In the genomic region with DNA sequence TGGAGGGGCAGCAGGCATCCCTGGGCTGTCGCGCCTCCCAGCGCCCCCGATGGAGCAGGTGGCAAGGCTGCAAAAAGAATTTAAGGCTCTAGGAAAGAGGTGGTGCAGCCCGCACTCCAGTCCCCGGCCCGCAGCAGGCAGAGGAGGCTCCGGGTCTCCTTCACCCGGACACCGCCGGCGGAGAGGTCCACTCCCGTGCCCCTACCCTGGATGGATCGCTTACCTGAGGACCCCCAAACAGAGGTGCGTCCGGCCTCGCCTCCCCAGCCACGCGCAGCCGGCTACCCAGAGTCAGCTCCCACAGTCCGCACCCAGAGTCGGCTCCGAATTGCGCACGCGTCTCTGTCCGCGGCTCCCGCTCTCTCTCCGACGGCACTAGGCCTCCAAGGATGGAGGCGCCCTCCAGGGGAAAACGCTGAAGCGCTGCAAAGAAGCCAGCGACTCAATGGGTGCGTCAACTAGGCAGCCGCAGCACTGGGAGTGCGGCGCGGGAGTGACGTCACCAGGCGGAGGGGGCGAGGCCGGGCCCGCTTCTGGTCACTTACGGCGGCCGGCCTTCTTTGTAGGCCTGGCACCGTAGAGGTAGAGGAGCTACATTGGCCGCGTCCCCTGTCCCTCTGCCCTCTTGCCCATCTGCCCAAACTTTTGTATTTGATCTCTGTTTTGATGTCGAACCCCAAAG, we compare ENCODE assay signal across 1 cellular context.
TF ChIP-seq lines count a peak whose summit lies in the region.

A gene with protein sequence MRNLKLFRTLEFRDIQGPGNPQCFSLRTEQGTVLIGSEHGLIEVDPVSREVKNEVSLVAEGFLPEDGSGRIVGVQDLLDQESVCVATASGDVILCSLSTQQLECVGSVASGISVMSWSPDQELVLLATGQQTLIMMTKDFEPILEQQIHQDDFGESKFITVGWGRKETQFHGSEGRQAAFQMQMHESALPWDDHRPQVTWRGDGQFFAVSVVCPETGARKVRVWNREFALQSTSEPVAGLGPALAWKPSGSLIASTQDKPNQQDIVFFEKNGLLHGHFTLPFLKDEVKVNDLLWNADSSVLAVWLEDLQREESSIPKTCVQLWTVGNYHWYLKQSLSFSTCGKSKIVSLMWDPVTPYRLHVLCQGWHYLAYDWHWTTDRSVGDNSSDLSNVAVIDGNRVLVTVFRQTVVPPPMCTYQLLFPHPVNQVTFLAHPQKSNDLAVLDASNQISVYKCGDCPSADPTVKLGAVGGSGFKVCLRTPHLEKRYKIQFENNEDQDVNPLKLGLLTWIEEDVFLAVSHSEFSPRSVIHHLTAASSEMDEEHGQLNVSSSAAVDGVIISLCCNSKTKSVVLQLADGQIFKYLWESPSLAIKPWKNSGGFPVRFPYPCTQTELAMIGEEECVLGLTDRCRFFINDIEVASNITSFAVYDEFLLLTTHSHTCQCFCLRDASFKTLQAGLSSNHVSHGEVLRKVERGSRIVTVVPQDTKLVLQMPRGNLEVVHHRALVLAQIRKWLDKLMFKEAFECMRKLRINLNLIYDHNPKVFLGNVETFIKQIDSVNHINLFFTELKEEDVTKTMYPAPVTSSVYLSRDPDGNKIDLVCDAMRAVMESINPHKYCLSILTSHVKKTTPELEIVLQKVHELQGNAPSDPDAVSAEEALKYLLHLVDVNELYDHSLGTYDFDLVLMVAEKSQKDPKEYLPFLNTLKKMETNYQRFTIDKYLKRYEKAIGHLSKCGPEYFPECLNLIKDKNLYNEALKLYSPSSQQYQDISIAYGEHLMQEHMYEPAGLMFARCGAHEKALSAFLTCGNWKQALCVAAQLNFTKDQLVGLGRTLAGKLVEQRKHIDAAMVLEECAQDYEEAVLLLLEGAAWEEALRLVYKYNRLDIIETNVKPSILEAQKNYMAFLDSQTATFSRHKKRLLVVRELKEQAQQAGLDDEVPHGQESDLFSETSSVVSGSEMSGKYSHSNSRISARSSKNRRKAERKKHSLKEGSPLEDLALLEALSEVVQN (N-terminal part only) (minus strand): TSS at position 484 of the 682 bp plus-strand sequence. CDS start 2,978 bp downstream, outside the sequence.

TF ChIP-seq in K562, 482 proteins besides CTCF, POLR2A, EP300 and RAD21 (continued from another document and continues in another):
- TF ChIP-seq, protein P1, sequence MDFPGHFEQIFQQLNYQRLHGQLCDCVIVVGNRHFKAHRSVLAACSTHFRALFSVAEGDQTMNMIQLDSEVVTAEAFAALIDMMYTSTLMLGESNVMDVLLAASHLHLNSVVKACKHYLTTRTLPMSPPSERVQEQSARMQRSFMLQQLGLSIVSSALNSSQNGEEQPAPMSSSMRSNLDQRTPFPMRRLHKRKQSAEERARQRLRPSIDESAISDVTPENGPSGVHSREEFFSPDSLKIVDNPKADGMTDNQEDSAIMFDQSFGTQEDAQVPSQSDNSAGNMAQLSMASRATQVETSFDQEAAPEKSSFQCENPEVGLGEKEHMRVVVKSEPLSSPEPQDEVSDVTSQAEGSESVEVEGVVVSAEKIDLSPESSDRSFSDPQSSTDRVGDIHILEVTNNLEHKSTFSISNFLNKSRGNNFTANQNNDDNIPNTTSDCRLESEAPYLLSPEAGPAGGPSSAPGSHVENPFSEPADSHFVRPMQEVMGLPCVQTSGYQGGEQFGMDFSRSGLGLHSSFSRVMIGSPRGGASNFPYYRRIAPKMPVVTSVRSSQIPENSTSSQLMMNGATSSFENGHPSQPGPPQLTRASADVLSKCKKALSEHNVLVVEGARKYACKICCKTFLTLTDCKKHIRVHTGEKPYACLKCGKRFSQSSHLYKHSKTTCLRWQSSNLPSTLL (IDR thresholded peaks at IDR 0.05): no peak
- no peak for TF ChIP-seq TAL1 (IDR thresholded peaks at IDR 0.05)
- TF ChIP-seq EP400 (IDR thresholded peaks at IDR 0.05): peak; percentile 90
- TF ChIP-seq, protein P2, sequence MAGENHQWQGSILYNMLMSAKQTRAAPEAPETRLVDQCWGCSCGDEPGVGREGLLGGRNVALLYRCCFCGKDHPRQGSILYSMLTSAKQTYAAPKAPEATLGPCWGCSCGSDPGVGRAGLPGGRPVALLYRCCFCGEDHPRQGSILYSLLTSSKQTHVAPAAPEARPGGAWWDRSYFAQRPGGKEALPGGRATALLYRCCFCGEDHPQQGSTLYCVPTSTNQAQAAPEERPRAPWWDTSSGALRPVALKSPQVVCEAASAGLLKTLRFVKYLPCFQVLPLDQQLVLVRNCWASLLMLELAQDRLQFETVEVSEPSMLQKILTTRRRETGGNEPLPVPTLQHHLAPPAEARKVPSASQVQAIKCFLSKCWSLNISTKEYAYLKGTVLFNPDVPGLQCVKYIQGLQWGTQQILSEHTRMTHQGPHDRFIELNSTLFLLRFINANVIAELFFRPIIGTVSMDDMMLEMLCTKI (IDR thresholded peaks at IDR 0.05; ENCODE audit: partially characterized antibody): no peak
- TF ChIP-seq EHMT2 (IDR thresholded peaks at IDR 0.05): no peak
- peak; percentile 98 for TF ChIP-seq NBN (IDR thresholded peaks at IDR 0.05; ENCODE audit: low read depth)
- TF ChIP-seq TRIM28 (IDR thresholded peaks at IDR 0.05): peak; percentile 69; the same call in 1 of the 2 replicates
- TF ChIP-seq, protein P3, sequence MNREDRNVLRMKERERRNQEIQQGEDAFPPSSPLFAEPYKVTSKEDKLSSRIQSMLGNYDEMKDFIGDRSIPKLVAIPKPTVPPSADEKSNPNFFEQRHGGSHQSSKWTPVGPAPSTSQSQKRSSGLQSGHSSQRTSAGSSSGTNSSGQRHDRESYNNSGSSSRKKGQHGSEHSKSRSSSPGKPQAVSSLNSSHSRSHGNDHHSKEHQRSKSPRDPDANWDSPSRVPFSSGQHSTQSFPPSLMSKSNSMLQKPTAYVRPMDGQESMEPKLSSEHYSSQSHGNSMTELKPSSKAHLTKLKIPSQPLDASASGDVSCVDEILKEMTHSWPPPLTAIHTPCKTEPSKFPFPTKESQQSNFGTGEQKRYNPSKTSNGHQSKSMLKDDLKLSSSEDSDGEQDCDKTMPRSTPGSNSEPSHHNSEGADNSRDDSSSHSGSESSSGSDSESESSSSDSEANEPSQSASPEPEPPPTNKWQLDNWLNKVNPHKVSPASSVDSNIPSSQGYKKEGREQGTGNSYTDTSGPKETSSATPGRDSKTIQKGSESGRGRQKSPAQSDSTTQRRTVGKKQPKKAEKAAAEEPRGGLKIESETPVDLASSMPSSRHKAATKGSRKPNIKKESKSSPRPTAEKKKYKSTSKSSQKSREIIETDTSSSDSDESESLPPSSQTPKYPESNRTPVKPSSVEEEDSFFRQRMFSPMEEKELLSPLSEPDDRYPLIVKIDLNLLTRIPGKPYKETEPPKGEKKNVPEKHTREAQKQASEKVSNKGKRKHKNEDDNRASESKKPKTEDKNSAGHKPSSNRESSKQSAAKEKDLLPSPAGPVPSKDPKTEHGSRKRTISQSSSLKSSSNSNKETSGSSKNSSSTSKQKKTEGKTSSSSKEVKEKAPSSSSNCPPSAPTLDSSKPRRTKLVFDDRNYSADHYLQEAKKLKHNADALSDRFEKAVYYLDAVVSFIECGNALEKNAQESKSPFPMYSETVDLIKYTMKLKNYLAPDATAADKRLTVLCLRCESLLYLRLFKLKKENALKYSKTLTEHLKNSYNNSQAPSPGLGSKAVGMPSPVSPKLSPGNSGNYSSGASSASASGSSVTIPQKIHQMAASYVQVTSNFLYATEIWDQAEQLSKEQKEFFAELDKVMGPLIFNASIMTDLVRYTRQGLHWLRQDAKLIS (CRISPR knock-in tag; IDR thresholded peaks at IDR 0.05): 0 out of 2 replicates have a peak, but pooled peaks have one; percentile 12
- 0 out of 2 replicates have a peak, but pooled peaks have one; percentile 3 for TF ChIP-seq TCF3 (CRISPR knock-in tag; IDR thresholded peaks at IDR 0.05)
- TF ChIP-seq LEF1 (IDR thresholded peaks at IDR 0.05): no peak
- peak; percentile 74 for TF ChIP-seq LCOR (CRISPR knock-in tag; IDR thresholded peaks at IDR 0.05)
- TF ChIP-seq XRCC5 (IDR thresholded peaks at IDR 0.05; ENCODE audit: low read depth, low read length): peak; percentile 94; the same call in 1 of the 2 replicates
- peak; percentile 81 for TF ChIP-seq SP1 (CRISPR knock-in tag; IDR thresholded peaks at IDR 0.05)
- TF ChIP-seq ZNF232 (CRISPR knock-in tag; IDR thresholded peaks at IDR 0.05): 0 out of 2 replicates have a peak, but pooled peaks have one; percentile 61
- no peak for TF ChIP-seq POLR3A (IDR thresholded peaks at IDR 0.05; ENCODE audit: borderline replicate concordance, extremely low read depth, insufficient read depth, insufficient read length)
- TF ChIP-seq NEUROD1 (IDR thresholded peaks at IDR 0.05; ENCODE audit: borderline replicate concordance, low read depth, low read length, partially characterized antibody): peak; percentile 48
- TF ChIP-seq, protein P4, sequence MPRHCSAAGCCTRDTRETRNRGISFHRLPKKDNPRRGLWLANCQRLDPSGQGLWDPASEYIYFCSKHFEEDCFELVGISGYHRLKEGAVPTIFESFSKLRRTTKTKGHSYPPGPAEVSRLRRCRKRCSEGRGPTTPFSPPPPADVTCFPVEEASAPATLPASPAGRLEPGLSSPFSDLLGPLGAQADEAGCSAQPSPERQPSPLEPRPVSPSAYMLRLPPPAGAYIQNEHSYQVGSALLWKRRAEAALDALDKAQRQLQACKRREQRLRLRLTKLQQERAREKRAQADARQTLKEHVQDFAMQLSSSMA (CRISPR knock-in tag; IDR thresholded peaks at IDR 0.05): peak; percentile 0; the same call in 1 of the 2 replicates
- TF ChIP-seq HMGN3 (IDR thresholded peaks at IDR 0.05; ENCODE audit: borderline replicate concordance, extremely low read depth, insufficient read length, low read depth, low read length): peak; percentile 80
- peak; percentile 65; the same call in 1 of the 2 replicates for TF ChIP-seq TOE1 (IDR thresholded peaks at IDR 0.05; ENCODE audit: borderline replicate concordance)
- TF ChIP-seq TOE1 (CRISPR knock-in tag; IDR thresholded peaks at IDR 0.05; ENCODE audit: borderline replicate concordance, low read depth): no peak
- TF ChIP-seq, protein P5, sequence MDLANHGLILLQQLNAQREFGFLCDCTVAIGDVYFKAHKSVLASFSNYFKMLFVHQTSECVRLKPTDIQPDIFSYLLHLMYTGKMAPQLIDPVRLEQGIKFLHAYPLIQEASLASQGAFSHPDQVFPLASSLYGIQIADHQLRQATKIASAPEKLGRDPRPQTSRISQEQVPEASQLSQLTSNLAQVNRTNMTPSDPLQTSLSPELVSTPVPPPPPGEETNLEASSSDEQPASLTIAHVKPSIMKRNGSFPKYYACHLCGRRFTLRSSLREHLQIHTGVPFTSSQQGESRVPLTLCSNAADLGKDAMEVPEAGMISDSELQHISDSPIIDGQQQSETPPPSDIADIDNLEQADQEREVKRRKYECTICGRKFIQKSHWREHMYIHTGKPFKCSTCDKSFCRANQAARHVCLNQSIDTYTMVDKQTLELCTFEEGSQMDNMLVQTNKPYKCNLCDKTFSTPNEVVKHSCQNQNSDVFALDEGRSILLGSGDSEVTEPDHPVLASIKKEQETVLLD (IDR thresholded peaks at IDR 0.05): peak; percentile 41; the same call in 1 of the 2 replicates
- TF ChIP-seq ZNF780A (CRISPR knock-in tag; IDR thresholded peaks at IDR 0.05): no peak
- TF ChIP-seq BACH1 (tag; IDR thresholded peaks at IDR 0.05): peak; percentile 17; the same call in 1 of the 2 replicates
- TF ChIP-seq, protein P6, sequence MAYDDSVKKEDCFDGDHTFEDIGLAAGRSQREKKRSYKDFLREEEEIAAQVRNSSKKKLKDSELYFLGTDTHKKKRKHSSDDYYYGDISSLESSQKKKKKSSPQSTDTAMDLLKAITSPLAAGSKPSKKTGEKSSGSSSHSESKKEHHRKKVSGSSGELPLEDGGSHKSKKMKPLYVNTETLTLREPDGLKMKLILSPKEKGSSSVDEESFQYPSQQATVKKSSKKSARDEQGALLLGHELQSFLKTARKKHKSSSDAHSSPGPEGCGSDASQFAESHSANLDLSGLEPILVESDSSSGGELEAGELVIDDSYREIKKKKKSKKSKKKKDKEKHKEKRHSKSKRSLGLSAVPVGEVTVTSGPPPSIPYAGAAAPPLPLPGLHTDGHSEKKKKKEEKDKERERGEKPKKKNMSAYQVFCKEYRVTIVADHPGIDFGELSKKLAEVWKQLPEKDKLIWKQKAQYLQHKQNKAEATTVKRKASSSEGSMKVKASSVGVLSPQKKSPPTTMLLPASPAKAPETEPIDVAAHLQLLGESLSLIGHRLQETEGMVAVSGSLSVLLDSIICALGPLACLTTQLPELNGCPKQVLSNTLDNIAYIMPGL (CRISPR knock-in tag; IDR thresholded peaks at IDR 0.05): 0 out of 2 replicates have a peak, but pooled peaks have one; percentile 67
- TF ChIP-seq MAFF (IDR thresholded peaks at IDR 0.05; ENCODE audit: low read length): no peak
- TF ChIP-seq, protein P7, sequence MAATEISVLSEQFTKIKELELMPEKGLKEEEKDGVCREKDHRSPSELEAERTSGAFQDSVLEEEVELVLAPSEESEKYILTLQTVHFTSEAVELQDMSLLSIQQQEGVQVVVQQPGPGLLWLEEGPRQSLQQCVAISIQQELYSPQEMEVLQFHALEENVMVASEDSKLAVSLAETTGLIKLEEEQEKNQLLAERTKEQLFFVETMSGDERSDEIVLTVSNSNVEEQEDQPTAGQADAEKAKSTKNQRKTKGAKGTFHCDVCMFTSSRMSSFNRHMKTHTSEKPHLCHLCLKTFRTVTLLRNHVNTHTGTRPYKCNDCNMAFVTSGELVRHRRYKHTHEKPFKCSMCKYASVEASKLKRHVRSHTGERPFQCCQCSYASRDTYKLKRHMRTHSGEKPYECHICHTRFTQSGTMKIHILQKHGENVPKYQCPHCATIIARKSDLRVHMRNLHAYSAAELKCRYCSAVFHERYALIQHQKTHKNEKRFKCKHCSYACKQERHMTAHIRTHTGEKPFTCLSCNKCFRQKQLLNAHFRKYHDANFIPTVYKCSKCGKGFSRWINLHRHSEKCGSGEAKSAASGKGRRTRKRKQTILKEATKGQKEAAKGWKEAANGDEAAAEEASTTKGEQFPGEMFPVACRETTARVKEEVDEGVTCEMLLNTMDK (IDR thresholded peaks at IDR 0.05; ENCODE audit: borderline replicate concordance, insufficient read depth, low read depth, low read length, poor library complexity, severe bottlenecking): peak; percentile 97
- no peak for TF ChIP-seq CHD1 (IDR thresholded peaks at IDR 0.05; ENCODE audit: low read length)
- TF ChIP-seq, protein P8, sequence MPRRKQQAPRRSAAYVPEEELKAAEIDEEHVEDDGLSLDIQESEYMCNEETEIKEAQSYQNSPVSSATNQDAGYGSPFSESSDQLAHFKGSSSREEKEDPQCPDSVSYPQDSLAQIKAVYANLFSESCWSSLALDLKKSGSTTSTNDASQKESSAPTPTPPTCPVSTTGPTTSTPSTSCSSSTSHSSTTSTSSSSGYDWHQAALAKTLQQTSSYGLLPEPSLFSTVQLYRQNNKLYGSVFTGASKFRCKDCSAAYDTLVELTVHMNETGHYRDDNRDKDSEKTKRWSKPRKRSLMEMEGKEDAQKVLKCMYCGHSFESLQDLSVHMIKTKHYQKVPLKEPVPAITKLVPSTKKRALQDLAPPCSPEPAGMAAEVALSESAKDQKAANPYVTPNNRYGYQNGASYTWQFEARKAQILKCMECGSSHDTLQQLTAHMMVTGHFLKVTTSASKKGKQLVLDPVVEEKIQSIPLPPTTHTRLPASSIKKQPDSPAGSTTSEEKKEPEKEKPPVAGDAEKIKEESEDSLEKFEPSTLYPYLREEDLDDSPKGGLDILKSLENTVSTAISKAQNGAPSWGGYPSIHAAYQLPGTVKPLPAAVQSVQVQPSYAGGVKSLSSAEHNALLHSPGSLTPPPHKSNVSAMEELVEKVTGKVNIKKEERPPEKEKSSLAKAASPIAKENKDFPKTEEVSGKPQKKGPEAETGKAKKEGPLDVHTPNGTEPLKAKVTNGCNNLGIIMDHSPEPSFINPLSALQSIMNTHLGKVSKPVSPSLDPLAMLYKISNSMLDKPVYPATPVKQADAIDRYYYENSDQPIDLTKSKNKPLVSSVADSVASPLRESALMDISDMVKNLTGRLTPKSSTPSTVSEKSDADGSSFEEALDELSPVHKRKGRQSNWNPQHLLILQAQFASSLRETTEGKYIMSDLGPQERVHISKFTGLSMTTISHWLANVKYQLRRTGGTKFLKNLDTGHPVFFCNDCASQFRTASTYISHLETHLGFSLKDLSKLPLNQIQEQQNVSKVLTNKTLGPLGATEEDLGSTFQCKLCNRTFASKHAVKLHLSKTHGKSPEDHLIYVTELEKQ (CRISPR knock-in tag; IDR thresholded peaks at IDR 0.05): no peak
- TF ChIP-seq SIN3A (IDR thresholded peaks at IDR 0.05; ENCODE audit: borderline replicate concordance in 2 of 2, control insufficient read depth in 1 of 2, low read depth in 2 of 2, low read length in 2 of 2): peak; percentile 67 to 88; a peak in 2 of 4 replicates
- no peak for TF ChIP-seq U2AF1 (optimal IDR thresholded peaks at IDR 0.05; ENCODE audit: low read depth, low read length)
